17 cellular contexts compared by ENCODE assay signal in genomic region chr14:92099802-92100201, GRCh38. TPM values are rescaled to one million over a fixed set of nuclear protein-coding genes. Genes with fewer than 3 reads are reported as not detected.
DNase-seq lines count a peak whose midpoint lies in the region; ATAC-seq and TF ChIP-seq lines count a peak whose summit lies in the region.
"Had no signal": no experiment of that assay in that cellular context is flagged by ENCODE, and none has a peak within 500 bp of the region (broad histone marks: within the 10 kb centered on the region; RNA-seq: fewer than 3 reads in every experiment).

No MANE protein-coding gene starts in this region.

- H3K4me1 ChIP-seq in right lobe of liver, result peaks cover 0 to 10% (median 0%) of the 10 kb centered on the region in 4 donors
- peaks cover 29% of the 10 kb centered on the region for H3K4me1 ChIP-seq in CD4-positive, alpha-beta memory T cell (ENCODE audit: insufficient read depth, low read length)

- H3K27me3 ChIP-seq in right lobe of liver, result no peaks in the 10 kb centered on the region
- H3K27me3 ChIP-seq in CD4-positive, alpha-beta memory T cell (ENCODE audit: insufficient read depth, low read length), result no peaks in the 10 kb centered on the region
- H3K27me3 ChIP-seq: Peyer's patch had no signal

- no peak for TF ChIP-seq CTCF in right lobe of liver (IDR thresholded peaks at IDR 0.05)

- H3K27ac Mint-ChIP-seq in stimulated activated naive CD8-positive, alpha-beta T cell treated with anti-CD3 and anti-CD28 coated beads, Interleukin-15, amount 100 ng/mL, for 72 hours, result no peak overlapping the region
- peak overlapping the region; percentile 3 for H3K27ac Mint-ChIP-seq in dendritic cell treated with granulocyte-macrophage colony-stimulating factor and Interleukin-4, amounts not matched to agents 40 ng/mL and 50 ng/mL, for 4 days
- peak overlapping the region in 1 of 7 donors; percentile 9 for H3K27ac Mint-ChIP-seq in CD4-positive, alpha-beta memory T cell
- H3K27ac Mint-ChIP-seq: CD4-positive, alpha-beta T cell had no signal

- TF ChIP-seq POLR2A in right lobe of liver (IDR thresholded peaks at IDR 0.05), result no peak

- H3K4me1 Mint-ChIP-seq in stimulated activated naive CD8-positive, alpha-beta T cell treated with anti-CD3 and anti-CD28 coated beads, Interleukin-15, amount 100 ng/mL, for 72 hours, result peaks cover 39% of the 10 kb centered on the region
- H3K4me1 Mint-ChIP-seq in dendritic cell treated with granulocyte-macrophage colony-stimulating factor and Interleukin-4, amounts not matched to agents 40 ng/mL and 50 ng/mL, for 4 days (ENCODE audit: low read depth), result peaks cover 44% of the 10 kb centered on the region
- peaks cover 18 to 44% (median 30%) of the 10 kb centered on the region in 4 donors for H3K4me1 Mint-ChIP-seq in CD4-positive, alpha-beta memory T cell

- peak; percentile 46 for ATAC-seq in stimulated activated naive CD8-positive, alpha-beta T cell treated with anti-CD3 and anti-CD28 coated beads, Interleukin-15, amount 100 ng/mL, for 72 hours
- ATAC-seq in stimulated activated naive CD8-positive, alpha-beta T cell treated with anti-CD3 and anti-CD28 coated beads, Interleukin-15, Interleukin-2, amounts not matched to agents 100 U/mL and 50 U/mL, for 24 hours, result no peak
- ATAC-seq in HG03196 (IDR thresholded peaks at IDR 0.05; ENCODE audit: unreplicated experiment), result no peak
- ATAC-seq in right lobe of liver, result no peak
- no peak for ATAC-seq in GM19463 (IDR thresholded peaks at IDR 0.05; ENCODE audit: unreplicated experiment)
- ATAC-seq: HCT116, Right ventricle myocardium inferior had no signal

- H3K36me3 ChIP-seq in right lobe of liver, result peaks cover 0 to 10% (median 3%) of the 10 kb centered on the region in 4 donors
- peaks cover 1% of the 10 kb centered on the region for H3K36me3 ChIP-seq in CD4-positive, alpha-beta memory T cell (ENCODE audit: insufficient read depth, low read length)

- POLR2A ChIA-PET in CD4-positive, alpha-beta memory T cell (lab: Charles Lee; ENCODE audit: partially characterized antibody), result interaction anchor here (0.6 to 2.0 kb wide), 3 partner anchors 22 to 94 kb away, joined by 3 to 11 read pairs (median 4); partner anchors contain the start of genes CPSF2, NDUFB1 and TRIP11

- H3K9me3 ChIP-seq in right lobe of liver, result no peaks in the 10 kb centered on the region
- H3K9me3 ChIP-seq in CD4-positive, alpha-beta memory T cell (ENCODE audit: control insufficient read depth in 1 of 2, low read length in 2 of 2), result no peaks in the 10 kb centered on the region
- H3K9me3 ChIP-seq: Peyer's patch had no signal

- no peaks in the 10 kb centered on the region for H3K27me3 Mint-ChIP-seq in stimulated activated naive CD8-positive, alpha-beta T cell treated with anti-CD3 and anti-CD28 coated beads, Interleukin-15, amount 100 ng/mL, for 72 hours
- H3K27me3 Mint-ChIP-seq in dendritic cell treated with granulocyte-macrophage colony-stimulating factor and Interleukin-4, amounts not matched to agents 40 ng/mL and 50 ng/mL, for 4 days, result no peaks in the 10 kb centered on the region
- no peaks in the 10 kb centered on the region for H3K27me3 Mint-ChIP-seq in CD4-positive, alpha-beta memory T cell
- H3K27me3 Mint-ChIP-seq: CD4-positive, alpha-beta T cell had no signal

- no peak overlapping the region for H3K4me3 Mint-ChIP-seq in stimulated activated naive CD8-positive, alpha-beta T cell treated with anti-CD3 and anti-CD28 coated beads, Interleukin-15, amount 100 ng/mL, for 72 hours
- H3K4me3 Mint-ChIP-seq in dendritic cell treated with granulocyte-macrophage colony-stimulating factor and Interleukin-4, amounts not matched to agents 40 ng/mL and 50 ng/mL, for 4 days, result no peak overlapping the region
- no peak overlapping the region for H3K4me3 Mint-ChIP-seq in CD4-positive, alpha-beta memory T cell
- H3K4me3 Mint-ChIP-seq: CD4-positive, alpha-beta T cell had no signal

- intact Hi-C loops in dendritic cell treated with granulocyte-macrophage colony-stimulating factor and Interleukin-4, amounts not matched to agents 40 ng/mL and 50 ng/mL, for 4 days (cut with micrococcal nuclease), result no loop called here
- intact Hi-C loops in right lobe of liver (cut with DNase I), result no loop called here
- intact Hi-C loops in CD4-positive, alpha-beta memory T cell (cut with micrococcal nuclease), result no loop called here

- CTCF ChIA-PET in CD4-positive, alpha-beta memory T cell (lab: Charles Lee; ENCODE audit: partially characterized antibody), result no interaction called here

- no peaks in the 10 kb centered on the region for H3K9me3 Mint-ChIP-seq in stimulated activated naive CD8-positive, alpha-beta T cell treated with anti-CD3 and anti-CD28 coated beads, Interleukin-15, amount 100 ng/mL, for 72 hours
- no peaks in the 10 kb centered on the region for H3K9me3 Mint-ChIP-seq in dendritic cell treated with granulocyte-macrophage colony-stimulating factor and Interleukin-4, amounts not matched to agents 40 ng/mL and 50 ng/mL, for 4 days
- no peaks in the 10 kb centered on the region for H3K9me3 Mint-ChIP-seq in CD4-positive, alpha-beta memory T cell
- H3K9me3 Mint-ChIP-seq: CD4-positive, alpha-beta T cell had no signal

- H3K36me3 Mint-ChIP-seq in dendritic cell treated with granulocyte-macrophage colony-stimulating factor and Interleukin-4, amounts not matched to agents 40 ng/mL and 50 ng/mL, for 4 days (ENCODE audit: low read depth), result peaks cover 33% of the 10 kb centered on the region
- H3K36me3 Mint-ChIP-seq in CD4-positive, alpha-beta memory T cell, result peaks cover 7 to 8% of the 10 kb centered on the region in 2 donors

- H3K4me3 ChIP-seq in right lobe of liver, result no peak overlapping the region
- no peak overlapping the region for H3K4me3 ChIP-seq in CD4-positive, alpha-beta memory T cell (ENCODE audit: low read length in 2 of 2)
- H3K4me3 ChIP-seq: Peyer's patch had no signal

- no peak for DNase-seq in stimulated activated naive CD8-positive, alpha-beta T cell treated with anti-CD3 and anti-CD28 coated beads, Interleukin-15, amount 100 ng/mL, for 72 hours
- DNase-seq in stimulated activated naive CD8-positive, alpha-beta T cell treated with anti-CD3 and anti-CD28 coated beads, Interleukin-15, Interleukin-2, amounts not matched to agents 100 U/mL and 50 U/mL, for 24 hours, result no peak
- DNase-seq in M059J (ENCODE audit: low read depth) (peak; percentile 16), right lobe of liver (no peak)
- no peak for DNase-seq in CD4-positive, alpha-beta memory T cell
- DNase-seq: CD4-positive, alpha-beta T cell; DMS153; Karpas-422; NCI-H1092 treated with DMSO at 0.1 percent for 48 hours; NCI-H146; NCI-H2029 treated with DMSO at 0.1 percent for 48 hours; Peyer's patch had no signal

- no peak overlapping the region for H3K27ac ChIP-seq in right lobe of liver
- no peak overlapping the region for H3K27ac ChIP-seq in CD4-positive, alpha-beta memory T cell (ENCODE audit: low read depth, low read length)
- H3K27ac ChIP-seq: Peyer's patch had no signal

RNA-seq across cellular contexts. Expression of gene ATXN3, which starts 6.6 kb away (rescaled TPM):
- 27.6 and 36.3 TPM in 2 replicates for total RNA-seq in M059J (2014; rRNA removed; shearing (Covaris generic))
- 10 to 100 TPM in 3 of 6 experiments, 1 to 10 TPM in 3; 5.5 to 15.4 (median 9.7) TPM for total RNA-seq in right lobe of liver
- 10 to 100 TPM; 48.9 to 52.4 TPM for total RNA-seq in CD4-positive, alpha-beta memory T cell
- 10 to 100 TPM; 12.1 to 19.9 TPM for polyA plus RNA-seq in CD4-positive, alpha-beta memory T cell

RNA-seq across cellular contexts. Expression of gene NDUFB1, which starts 21.7 kb away (rescaled TPM):
- total RNA-seq in M059J (2014; rRNA removed; shearing (Covaris generic)), result 275 and 582 TPM in 2 replicates
- total RNA-seq in right lobe of liver, result 100 to 1,000 TPM in 2 of 6 experiments, 10 to 100 TPM in 4; 74.6 to 223 (median 94.6) TPM
- 10 to 100 TPM; 94.6 to 96.0 TPM for total RNA-seq in CD4-positive, alpha-beta memory T cell
- 100 to 1,000 TPM; 292 to 310 TPM for polyA plus RNA-seq in CD4-positive, alpha-beta memory T cell

RNA-seq across cellular contexts. Expression of gene CPSF2, which starts 22.0 kb away (rescaled TPM):
- total RNA-seq in M059J (2014; rRNA removed; shearing (Covaris generic)), result 34.9 and 38.7 TPM in 2 replicates
- total RNA-seq in right lobe of liver, result 10 to 100 TPM; 23.4 to 28.2 (median 25.9) TPM
- total RNA-seq in CD4-positive, alpha-beta memory T cell, result 10 to 100 TPM; 71.2 to 71.9 TPM
- 10 to 100 TPM; 24.0 to 37.0 TPM for polyA plus RNA-seq in CD4-positive, alpha-beta memory T cell

RNA-seq across cellular contexts. Expression of gene TRIP11, which starts 59.9 kb away (rescaled TPM):
- 6.8 and 9.6 TPM in 2 replicates for total RNA-seq in M059J (2014; rRNA removed; shearing (Covaris generic))
- 10 to 100 TPM; 18.4 to 36.1 (median 33.2) TPM for total RNA-seq in right lobe of liver
- 10 to 100 TPM; 68.0 to 68.7 TPM for total RNA-seq in CD4-positive, alpha-beta memory T cell
- polyA plus RNA-seq in CD4-positive, alpha-beta memory T cell, result 10 to 100 TPM; 24.6 to 77.2 TPM
